ENCODE assay signal across 8 cellular contexts in genomic region chr3:23183731-23184130, GRCh38. TPM values are rescaled to one million over a fixed set of nuclear protein-coding genes. Genes with fewer than 3 reads are reported as not detected.
DNase-seq lines count a peak whose midpoint lies in the region; ATAC-seq, FAIRE-seq and TF ChIP-seq lines count a peak whose summit lies in the region.

No MANE protein-coding gene starts in this region.

- DNase-seq in DMS53 (lab: John Stamatoyannopoulos, UW) (peak; percentile 53), DMS53 treated with DMSO at 0.1 percent for 48 hours (lab: John Stamatoyannopoulos, UW; ENCODE audit: unreplicated experiment) (no peak), RCC 7860 (ENCODE audit: low spot score) (peak; percentile 42), sigmoid colon (no peak), dedifferentiated amniotic fluid mesenchymal stem cell (ENCODE audit: extremely low spot score) (no peak)
- DNase-seq in activated naive CD8-positive, alpha-beta T cell treated with anti-CD3 and anti-CD28 coated beads for 36 hours = no peak

- H3K4me1 ChIP-seq in gastroesophageal sphincter (no peaks in the 10 kb centered on the region), sigmoid colon (no peaks in the 10 kb centered on the region)

- no peak for TF ChIP-seq POLR2A in gastroesophageal sphincter (IDR thresholded peaks at IDR 0.05)
- no peak for TF ChIP-seq POLR2A in sigmoid colon (IDR thresholded peaks at IDR 0.05)

- no peaks in the 10 kb centered on the region for H3K27me3 ChIP-seq in gastroesophageal sphincter
- no peaks in the 10 kb centered on the region for H3K27me3 ChIP-seq in sigmoid colon

- H3K4me1 Mint-ChIP-seq in activated naive CD8-positive, alpha-beta T cell treated with anti-CD3 and anti-CD28 coated beads for 36 hours = no peaks in the 10 kb centered on the region

- H3K4me3 ChIP-seq in gastroesophageal sphincter (no peak overlapping the region), sigmoid colon (no peak overlapping the region)

- no peaks in the 10 kb centered on the region for H3K36me3 ChIP-seq in gastroesophageal sphincter
- H3K36me3 ChIP-seq in sigmoid colon = no peaks in the 10 kb centered on the region

- intact Hi-C loops in sigmoid colon (cut with DNase I) = no loop called here

- FAIRE-seq in RCC 7860 (lab: Jason Lieb, UNC) = peak; percentile 10

- H3K9me3 Mint-ChIP-seq in activated naive CD8-positive, alpha-beta T cell treated with anti-CD3 and anti-CD28 coated beads for 36 hours = no peaks in the 10 kb centered on the region

- 38 to 40% methylated on average over 2 to 3 of the region's 3 CpGs for WGBS in gastroesophageal sphincter (ENCODE audit: low coverage in 1 of 2), 2 donors
- WGBS in sigmoid colon, 2 donors = 37 to 46% methylated on average over 3 of the region's 3 CpGs

- peaks cover 4% of the 10 kb centered on the region for H3K27me3 Mint-ChIP-seq in activated naive CD8-positive, alpha-beta T cell treated with anti-CD3 and anti-CD28 coated beads for 36 hours

- H3K27ac ChIP-seq in gastroesophageal sphincter (no peak overlapping the region), sigmoid colon (no peak overlapping the region)

- ATAC-seq in gastroesophageal sphincter = peak; percentile 22
- ATAC-seq in GM21360 (IDR thresholded peaks at IDR 0.05; ENCODE audit: unreplicated experiment) = no peak

- H3K9me3 ChIP-seq in gastroesophageal sphincter (no peaks in the 10 kb centered on the region), sigmoid colon (no peaks in the 10 kb centered on the region)

- H3K4me3 Mint-ChIP-seq in activated naive CD8-positive, alpha-beta T cell treated with anti-CD3 and anti-CD28 coated beads for 36 hours = no peak overlapping the region

- H3K36me3 Mint-ChIP-seq in activated naive CD8-positive, alpha-beta T cell treated with anti-CD3 and anti-CD28 coated beads for 36 hours = no peaks in the 10 kb centered on the region

- H3K27ac Mint-ChIP-seq in activated naive CD8-positive, alpha-beta T cell treated with anti-CD3 and anti-CD28 coated beads for 36 hours = no peak overlapping the region

- TF ChIP-seq EP300 in gastroesophageal sphincter (IDR thresholded peaks at IDR 0.05) = no peak
- no peak for TF ChIP-seq EP300 in sigmoid colon (IDR thresholded peaks at IDR 0.05)

- peak; percentile 11 to 59 (median 39) for TF ChIP-seq CTCF in gastroesophageal sphincter (IDR thresholded peaks at IDR 0.05)
- TF ChIP-seq CTCF in sigmoid colon (IDR thresholded peaks at IDR 0.05) = peak in 3 of 4 experiments; percentile 28 to 44 (median 29)

RNA-seq across cellular contexts. Expression of gene UBE2E2, which starts 19.4 kb away (rescaled TPM):
- total RNA-seq in gastroesophageal sphincter = 100 to 1,000 TPM in 1 of 4 donors, 10 to 100 TPM in 3; 35.8 to 114 (median 70.2) TPM
- 100 to 1,000 TPM in 1 of 4 donors, 10 to 100 TPM in 3; 34.6 to 135 (median 48.8) TPM for total RNA-seq in sigmoid colon
- 10 to 100 TPM in 2 of 3 donors, 1 to 10 TPM in 1; 3.7 to 17.4 (median 10.7) TPM for polyA plus RNA-seq in sigmoid colon
- total RNA-seq in activated naive CD8-positive, alpha-beta T cell treated with anti-CD3 and anti-CD28 coated beads for 36 hours = 10 to 100 TPM; 13.2 to 18.1 TPM

Comparison
In these comparisons a context has a peak if more than half of its experiments do, and no peak if none do; other contexts are left out.
1. DNase-seq: peak in DMS53 (single experiment) and RCC 7860 (single experiment); none in DMS53 treated with DMSO at 0.1 percent for 48 hours (single experiment), sigmoid colon (single experiment), activated naive CD8-positive, alpha-beta T cell treated with anti-CD3 and anti-CD28 coated beads for 36 hours (single experiment) and dedifferentiated amniotic fluid mesenchymal stem cell (single experiment).